In the genomic region with DNA sequence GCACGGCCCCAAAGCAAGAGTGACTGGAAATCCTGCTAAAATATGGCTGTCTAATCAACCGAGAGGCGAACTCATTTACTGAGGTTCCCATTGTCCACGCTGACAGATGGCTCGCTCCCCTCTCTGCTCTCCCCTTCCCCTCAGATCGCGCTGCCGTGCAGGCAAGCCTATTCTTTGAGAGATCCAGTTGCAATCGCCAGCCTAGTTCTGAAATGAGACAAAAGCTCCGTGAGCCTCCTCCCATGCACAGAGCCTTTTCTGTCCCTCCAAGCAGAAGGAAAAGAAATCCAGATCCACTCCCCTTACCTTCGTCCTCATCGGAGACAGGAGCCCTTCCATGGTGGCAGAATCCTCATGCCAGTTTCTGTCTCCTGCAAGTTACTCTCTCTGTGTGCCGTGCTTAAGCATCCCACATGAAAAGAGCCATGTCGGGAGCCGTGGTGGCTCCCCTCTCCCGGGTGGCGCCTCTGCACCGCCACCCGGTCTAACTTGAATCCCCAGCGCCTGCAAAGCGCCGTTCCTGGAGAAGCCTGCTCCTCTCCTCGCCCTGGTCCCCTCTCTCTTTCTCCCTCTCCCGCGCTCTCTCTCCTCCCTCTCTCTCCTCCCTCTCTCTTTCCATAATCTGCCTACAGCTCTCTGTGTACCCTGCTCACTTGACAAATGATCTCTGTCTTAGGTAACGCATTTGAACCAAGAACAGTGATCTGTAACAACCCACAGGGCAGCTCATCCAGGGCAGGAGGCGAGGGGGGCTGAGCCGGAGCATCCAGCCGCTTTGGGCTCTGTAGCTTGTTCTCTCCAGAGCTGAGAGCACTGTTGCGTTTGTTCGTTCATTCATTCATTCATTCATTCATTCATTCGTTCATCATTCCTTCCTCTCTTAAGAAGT, we compare ENCODE assay signal across 8 cellular contexts.
DNase-seq lines count a peak whose midpoint lies in the region; ATAC-seq and TF ChIP-seq lines count a peak whose summit lies in the region.

No MANE protein-coding gene starts in this region.

- H3K4me1 ChIP-seq in BLaER1 treated with 17β-estradiol and CSF1 and Interleukin-3, amounts not matched to agents 10 nM and 100 nM = peaks cover 0 to 17% (median 11%) of the 10 kb centered on the region in 10 experiments; a peak in 16 of 20 replicates
- peaks cover 0 to 15% of the 10 kb centered on the region in 2 donors for H3K4me1 ChIP-seq in right atrium auricular region

- TF ChIP-seq CTCF in LNCaP clone FGC (IDR thresholded peaks at IDR 0.05; ENCODE audit: control insufficient read depth, extremely low read depth, insufficient read depth) (no peak), right atrium auricular region (IDR thresholded peaks at IDR 0.05) (no peak)

- H3K4me3 ChIP-seq in BLaER1 treated with 17β-estradiol and CSF1 and Interleukin-3, amounts not matched to agents 10 nM and 100 nM = peak overlapping the region; percentile 30 to 51 (median 39); a peak in 17 of 20 replicates
- H3K4me3 ChIP-seq in LNCaP clone FGC (ENCODE audit: low read depth, low read length) = peak overlapping the region; percentile 29
- H3K4me3 ChIP-seq in right atrium auricular region = peak overlapping the region; percentile 18 to 48

- no peaks in the 10 kb centered on the region for H3K9me3 Mint-ChIP-seq in activated naive CD4-positive, alpha-beta T cell treated with anti-CD3 and anti-CD28 coated beads, Interleukin-2, amount 50 U/mL, for 24 hours

- peak overlapping the region in 1 of 11 experiments; percentile 2; a peak in 1 of 22 replicates for H3K9ac ChIP-seq in BLaER1 treated with 17β-estradiol and CSF1 and Interleukin-3, amounts not matched to agents 10 nM and 100 nM

- no peak overlapping the region for H3K27ac ChIP-seq in BLaER1 treated with 17β-estradiol and CSF1 and Interleukin-3, amounts not matched to agents 10 nM and 100 nM
- peak overlapping the region in 1 of 2 donors; percentile 8 for H3K27ac ChIP-seq in right atrium auricular region

- peaks cover 17% of the 10 kb centered on the region for H3K4me1 Mint-ChIP-seq in activated naive CD4-positive, alpha-beta T cell treated with anti-CD3 and anti-CD28 coated beads, Interleukin-2, amount 50 U/mL, for 24 hours

- H3K4me3 Mint-ChIP-seq in activated naive CD4-positive, alpha-beta T cell treated with anti-CD3 and anti-CD28 coated beads, Interleukin-2, amount 50 U/mL, for 24 hours = peak overlapping the region; percentile 93

- H3K27me3 Mint-ChIP-seq in activated naive CD4-positive, alpha-beta T cell treated with anti-CD3 and anti-CD28 coated beads, Interleukin-2, amount 50 U/mL, for 24 hours = peaks cover 35% of the 10 kb centered on the region

- H3K27me3 ChIP-seq in BLaER1 treated with 17β-estradiol and CSF1 and Interleukin-3, amounts not matched to agents 10 nM and 100 nM = peaks cover 32 to 41% (median 38%) of the 10 kb centered on the region in 11 experiments
- no peaks in the 10 kb centered on the region for H3K27me3 ChIP-seq in right atrium auricular region

- H3K36me3 ChIP-seq in BLaER1 treated with 17β-estradiol and CSF1 and Interleukin-3, amounts not matched to agents 10 nM and 100 nM = no peaks in the 10 kb centered on the region
- no peaks in the 10 kb centered on the region for H3K36me3 ChIP-seq in right atrium auricular region

- 0 out of 22 replicates have a peak, but pooled peaks cover 0 to 6% (median 0%) of the 10 kb centered on the region in 11 experiments for H3K9me3 ChIP-seq in BLaER1 treated with 17β-estradiol and CSF1 and Interleukin-3, amounts not matched to agents 10 nM and 100 nM (replicated peaks in 1 of 11)
- no peaks in the 10 kb centered on the region for H3K9me3 ChIP-seq in right atrium auricular region

- ATAC-seq in GM21447 (IDR thresholded peaks at IDR 0.05; ENCODE audit: unreplicated experiment) = no peak
- ATAC-seq in HG02840 (IDR thresholded peaks at IDR 0.05; ENCODE audit: low FRiP score, unreplicated experiment) = no peak

- no peaks in the 10 kb centered on the region for H4K20me1 ChIP-seq in BLaER1 treated with 17β-estradiol and CSF1 and Interleukin-3, amounts not matched to agents 10 nM and 100 nM

- no peak overlapping the region for H3K27ac Mint-ChIP-seq in activated naive CD4-positive, alpha-beta T cell treated with anti-CD3 and anti-CD28 coated beads, Interleukin-2, amount 50 U/mL, for 24 hours

- no peak for DNase-seq in LNCaP clone FGC (ENCODE audit: low read depth)
- DNase-seq in right atrium auricular region (ENCODE audit: low spot score) = no peak
- peak; percentile 91 for DNase-seq in retina
- no peak for DNase-seq in HuH-7 (ENCODE audit: low spot score)

- H3K36me3 Mint-ChIP-seq in activated naive CD4-positive, alpha-beta T cell treated with anti-CD3 and anti-CD28 coated beads, Interleukin-2, amount 50 U/mL, for 24 hours = no peaks in the 10 kb centered on the region

- peak overlapping the region; percentile 55 to 90 (median 69) for H3K4me2 ChIP-seq in BLaER1 treated with 17β-estradiol and CSF1 and Interleukin-3, amounts not matched to agents 10 nM and 100 nM
